ENCODE assay signal across 25 cellular contexts in genomic region chr7:100804681-100805431, GRCh38. TPM values are rescaled to one million over a fixed set of nuclear protein-coding genes. Genes with fewer than 3 reads are reported as not detected.
A peak's percentile ranks its signal among the peaks of the same experiment; 100 is the strongest.
DNase-seq lines count a peak whose midpoint lies in the region; ATAC-seq and TF ChIP-seq lines count a peak whose summit lies in the region.
"Had no signal": no experiment of that assay in that cellular context is flagged by ENCODE, and none has a peak within 500 bp of the region (broad histone marks: within the 10 kb centered on the region; RNA-seq: fewer than 3 reads in every experiment).

No MANE protein-coding gene starts in this region.

- no peak overlapping the region for H2BK5ac ChIP-seq in mesenchymal stem cell (ENCODE audit: low read depth, low read length, poor library complexity, severe bottlenecking)

- TF ChIP-seq CTCF in adrenal gland (IDR thresholded peaks at IDR 0.05): no peak
- TF ChIP-seq CTCF in testis (IDR thresholded peaks at IDR 0.05): no peak
- no peak for TF ChIP-seq CTCF in brain microvascular endothelial cell (IDR thresholded peaks at IDR 0.05; ENCODE audit: low read depth, low read length, missing control alignments)

- no peak overlapping the region for H3K4me2 ChIP-seq in mesenchymal stem cell (ENCODE audit: low read length, poor library complexity, severe bottlenecking)
- H3K4me2 ChIP-seq: smooth muscle cell had no signal

- H3K18ac ChIP-seq in mesenchymal stem cell (ENCODE audit: low read depth in 1 of 2, low read length in 2 of 2): no peak overlapping the region

- in situ Hi-C loops in brain microvascular endothelial cell (cut with HindIII; ENCODE audit: low pct_ligation_motif_present, low sequenced_read_pairs): no loop called here

- H3K36me3 ChIP-seq in H7 (replicated peaks; ENCODE audit: control insufficient read depth, insufficient read depth, low read length): peaks cover 46% of the 10 kb centered on the region
- peaks cover 0 to 45% of the 10 kb centered on the region in 2 donors for H3K36me3 ChIP-seq in adrenal gland (replicated peaks in 1 of 2)
- peaks cover 35 to 61% of the 10 kb centered on the region in 2 experiments for H3K36me3 ChIP-seq in mesenchymal stem cell (ENCODE audit: control insufficient read depth in 1 of 2, insufficient read depth in 2 of 2, low read depth in 1 of 2, low read length in 2 of 2)
- no peaks in the 10 kb centered on the region for H3K36me3 ChIP-seq in testis (ENCODE audit: low read depth, missing control alignments)
- H3K36me3 ChIP-seq in brain microvascular endothelial cell (replicated peaks): peaks cover 54% of the 10 kb centered on the region

- no peak overlapping the region for H2AFZ ChIP-seq in mesenchymal stem cell (ENCODE audit: low read depth, low read length)

- H2BK12ac ChIP-seq in mesenchymal stem cell (ENCODE audit: low read length in 2 of 2): peak overlapping the region in 1 of 2 experiments; percentile 29

- H2BK15ac ChIP-seq in mesenchymal stem cell (ENCODE audit: low read depth, poor library complexity, severe bottlenecking): no peak overlapping the region

- TF ChIP-seq POLR2A in adrenal gland (IDR thresholded peaks at IDR 0.05): no peak
- TF ChIP-seq POLR2A in testis (IDR thresholded peaks at IDR 0.05): no peak

- intact Hi-C loops in adrenal gland (cut with DNase I) (no loop called here), testis (cut with DNase I; ENCODE audit: low total_unique reads) (loop anchor here (5.0 kb wide), 1 partner anchor 47 kb away; the partner anchor contains the start of gene SLC12A9)

- peak overlapping the region in 3 of 5 donors; percentile 6 to 60 (median 47) for H3K27ac ChIP-seq in adrenal gland
- H3K27ac ChIP-seq in mesenchymal stem cell (ENCODE audit: low read length, poor library complexity, severe bottlenecking): no peak overlapping the region
- H3K27ac ChIP-seq in testis: peak overlapping the region; percentile 78 to 83
- no peak overlapping the region for H3K27ac ChIP-seq in brain microvascular endothelial cell
- H3K27ac ChIP-seq: HL-60 had no signal

- H3K14ac ChIP-seq in mesenchymal stem cell (ENCODE audit: low read length in 2 of 2): no peak overlapping the region

- H4K8ac ChIP-seq in mesenchymal stem cell (ENCODE audit: low read length): no peak overlapping the region

- H3K27me3 ChIP-seq in H7 (ENCODE audit: control insufficient read depth, insufficient read depth, low read length): no peaks in the 10 kb centered on the region
- no peaks in the 10 kb centered on the region for H3K27me3 ChIP-seq in adrenal gland
- H3K27me3 ChIP-seq in mesenchymal stem cell (ENCODE audit: control insufficient read depth in 1 of 2, insufficient read depth in 1 of 2, low read length in 2 of 2): peaks cover 0 to 5% of the 10 kb centered on the region in 2 experiments
- H3K27me3 ChIP-seq in testis: no peaks in the 10 kb centered on the region
- H3K27me3 ChIP-seq in brain microvascular endothelial cell (replicated peaks): no peaks in the 10 kb centered on the region

- DNase-seq in H7: peak; percentile 41
- DNase-seq in adrenal gland: no peak
- DNase-seq in mesenchymal stem cell: no peak
- peak; percentile 91 for DNase-seq in testis
- no peak for DNase-seq in foreskin melanocyte
- no peak for DNase-seq in brain microvascular endothelial cell
- DNase-seq in mesenteric fat pad (ENCODE audit: low spot score): no peak
- DNase-seq: activated CD4-positive, alpha-beta T cell treated with anti-CD3 and anti-CD28 coated beads for 48 hours; activated naive CD4-positive, alpha-beta T cell treated with anti-CD3 and anti-CD28 coated beads, Interleukin-2, amount 50 U/mL, for 16 hours; activated T-cell treated with anti-CD3 and anti-CD28 coated beads, Interleukin-2, amount 50 U/mL, for 72 hours; AML-193; anterior cingulate cortex; COR-L47; effector CD4-positive, alpha-beta T cell; kidney glomerular epithelial cell; mesendoderm; NCI-H1092 treated with DMSO at 0.1 percent for 48 hours; NCI-H2029 treated with DMSO at 0.1 percent for 48 hours; NCI-H446; OCI-M1; SHP77 treated with DMSO at 0.1 percent for 48 hours; stimulated activated naive CD4-positive, alpha-beta T cell treated with Interleukin-2 at 50 U/mL for 16 hours had no signal

- peaks cover 22% of the 10 kb centered on the region for H3K79me1 ChIP-seq in mesenchymal stem cell (replicated peaks; ENCODE audit: low read length, poor library complexity, severe bottlenecking)

- 91 to 94% (median 92%) methylated on average over 12 to 22 of the region's 22 CpGs for WGBS in adrenal gland, 4 donors
- 96% methylated on average over 20 of the region's 22 CpGs for WGBS in mesenchymal stem cell
- WGBS in testis, 2 donors: 52 to 71% methylated on average over 18 to 22 of the region's 22 CpGs

- no peak for ATAC-seq in GM19397 (IDR thresholded peaks at IDR 0.05; ENCODE audit: unreplicated experiment)
- ATAC-seq: activated T-cell treated with anti-CD3 and anti-CD28 coated beads, Interleukin-2, amount 50 U/mL, for 72 hours had no signal

- H3K4me1 ChIP-seq in adrenal gland (replicated peaks in 1 of 2): peaks cover 43 to 57% of the 10 kb centered on the region in 2 donors
- peaks cover 22% of the 10 kb centered on the region for H3K4me1 ChIP-seq in mesenchymal stem cell (ENCODE audit: control insufficient read depth, insufficient read depth, low read depth, low read length)
- H3K4me1 ChIP-seq in testis: peaks cover 50% of the 10 kb centered on the region

- H3K9me3 ChIP-seq in adrenal gland (replicated peaks in 1 of 3) (no peaks in the 10 kb centered on the region), mesenchymal stem cell (ENCODE audit: control insufficient read depth, low read length) (no peaks in the 10 kb centered on the region), testis (no peaks in the 10 kb centered on the region)

- H2BK120ac ChIP-seq in mesenchymal stem cell (ENCODE audit: low read depth, low read length): no peak overlapping the region

- H3K23ac ChIP-seq in mesenchymal stem cell (ENCODE audit: low read length in 2 of 2): no peak overlapping the region

- H3K4me3 ChIP-seq in H7 (ENCODE audit: insufficient read depth, low read depth, low read length): no peak overlapping the region
- no peak overlapping the region for H3K4me3 ChIP-seq in adrenal gland
- peak overlapping the region in 1 of 2 experiments; percentile 1 for H3K4me3 ChIP-seq in mesenchymal stem cell (ENCODE audit: insufficient read depth in 1 of 2, low read depth in 1 of 2, low read length in 2 of 2)
- no peak overlapping the region for H3K4me3 ChIP-seq in testis
- H3K4me3 ChIP-seq in brain microvascular endothelial cell (ENCODE audit: low read depth, low read length): no peak overlapping the region
- H3K4me3 ChIP-seq: smooth muscle cell had no signal

- H3K4ac ChIP-seq in mesenchymal stem cell (ENCODE audit: low read depth in 1 of 2, low read length in 2 of 2): no peak overlapping the region

- no peak overlapping the region for H3K9ac ChIP-seq in mesenchymal stem cell (ENCODE audit: low read length)

- peak overlapping the region; percentile 21 for H4K91ac ChIP-seq in mesenchymal stem cell (ENCODE audit: low read length)

- H2AK5ac ChIP-seq in mesenchymal stem cell (ENCODE audit: low read length, severe bottlenecking): no peak overlapping the region

RNA-seq across cellular contexts. Expression of gene EPHB4, which starts 22.5 kb away (rescaled TPM):
- total RNA-seq in H7 (2014; rRNA removed; shearing (Covaris generic)): 141 and 143 TPM in 2 replicates
- 100 to 1,000 TPM in 6 of 8 donors, 10 to 100 TPM in 2; 91.3 to 188 (median 116) TPM for total RNA-seq in adrenal gland
- polyA plus RNA-seq in adrenal gland: 10 to 100 TPM; 31.5 to 67.3 (median 37.2) TPM
- polyA plus RNA-seq in mesenchymal stem cell (2013, experiment 1 of 2): 34.3 TPM
- 34.3 TPM for polyA plus RNA-seq in mesenchymal stem cell (2013, experiment 2 of 2)
- total RNA-seq in testis: 10 to 100 TPM; 35.9 to 49.6 TPM
- 30.5 TPM for polyA plus RNA-seq in testis (ENCODE audit: insufficient read depth, low read depth, low replicate concordance)
- total RNA-seq in mesenteric fat pad: 45.6 TPM

RNA-seq across cellular contexts. Expression of gene SLC12A9, which starts 47.7 kb away (rescaled TPM):
- total RNA-seq in H7 (2014; rRNA removed; shearing (Covaris generic)): 21.9 and 27.9 TPM in 2 replicates
- total RNA-seq in adrenal gland (10 to 100 TPM in 7 of 8 donors, 1 to 10 TPM in 1; 8.0 to 35.1 (median 20.2) TPM), testis (10 to 100 TPM; 13.8 to 18.9 TPM), mesenteric fat pad (21.7 TPM)
- polyA plus RNA-seq in adrenal gland (10 to 100 TPM in 2 of 3 donors, 1 to 10 TPM in 1; 6.1 to 60.3 (median 34.6) TPM), testis (ENCODE audit: insufficient read depth, low read depth, low replicate concordance) (12.8 TPM)
- 17.9 TPM for polyA plus RNA-seq in mesenchymal stem cell (2013, experiment 1 of 2)
- 18.1 TPM for polyA plus RNA-seq in mesenchymal stem cell (2013, experiment 2 of 2)

Comparison
In these comparisons a context has a peak if more than half of its experiments do, and no peak if none do; other contexts are left out.
1. DNase-seq: peak in H7 (single experiment) and testis (single experiment); none in adrenal gland (0 of 7), mesenchymal stem cell (single experiment), foreskin melanocyte (single experiment), brain microvascular endothelial cell (single experiment) and mesenteric fat pad (single experiment).
2. H3K27ac ChIP-seq: peak in adrenal gland (3 of 5) and testis (2 of 2); none in mesenchymal stem cell (single experiment) and brain microvascular endothelial cell (single experiment).